26 cellular contexts compared by ENCODE assay signal in the genomic region with DNA sequence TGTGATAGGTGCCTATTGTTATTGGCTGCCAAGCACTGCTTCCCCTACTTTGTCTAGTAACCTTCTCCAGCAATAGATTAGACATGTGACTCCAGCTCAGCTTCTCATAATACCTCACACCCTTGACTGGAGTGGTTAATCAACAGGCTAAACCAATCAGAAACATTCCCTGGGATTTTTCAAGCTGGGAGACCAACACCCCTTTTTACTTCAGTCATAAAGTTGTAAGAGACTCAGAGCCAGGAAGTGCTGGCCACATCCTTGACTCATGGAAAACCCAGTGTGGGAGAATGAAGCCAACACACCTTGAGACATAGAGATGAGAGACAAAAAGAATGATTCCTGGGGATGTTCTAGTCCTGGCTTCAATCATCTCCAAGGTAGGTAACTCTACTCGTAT.
DNase-seq lines count a peak whose midpoint lies in the region; ATAC-seq, FAIRE-seq and TF ChIP-seq lines count a peak whose summit lies in the region.
"Had no signal": no experiment of that assay in that cellular context is flagged by ENCODE, and none has a peak within 500 bp of the region (broad histone marks: within the 10 kb centered on the region; RNA-seq: fewer than 3 reads in every experiment).

No MANE protein-coding gene starts in this region.

- H3K27me3 ChIP-seq in bronchial epithelial cell (ENCODE audit: control insufficient read depth, insufficient read depth, low read length), result no peaks in the 10 kb centered on the region
- H3K27me3 ChIP-seq: BLaER1, MG63, SJSA1 had no signal

- no peak for ATAC-seq in HG03280 (IDR thresholded peaks at IDR 0.05; ENCODE audit: unreplicated experiment)
- ATAC-seq: HCT116, Panc1, Right ventricle myocardium inferior had no signal

- no peaks in the 10 kb centered on the region for H3K36me3 Mint-ChIP-seq in immature natural killer cell
- H3K36me3 Mint-ChIP-seq: IgD-negative memory B cell had no signal

- no peaks in the 10 kb centered on the region for H3K27me3 Mint-ChIP-seq in immature natural killer cell (ENCODE audit: low read depth in 3 of 3)
- H3K27me3 Mint-ChIP-seq: CD4-positive, alpha-beta T cell; IgD-negative memory B cell had no signal

- no peak for TF ChIP-seq CTCF in bronchial epithelial cell (IDR thresholded peaks at IDR 0.05; ENCODE audit: insufficient read depth, low read length, severe bottlenecking)

- no peaks in the 10 kb centered on the region for H3K9me3 Mint-ChIP-seq in immature natural killer cell
- H3K9me3 Mint-ChIP-seq: CD4-positive, alpha-beta T cell; IgD-negative memory B cell had no signal

- H3K4me1 Mint-ChIP-seq in immature natural killer cell, result no peaks in the 10 kb centered on the region
- H3K4me1 Mint-ChIP-seq: IgD-negative memory B cell had no signal

- H3K4me3 ChIP-seq in bronchial epithelial cell (ENCODE audit: low read depth, low read length), result no peak overlapping the region
- H3K4me3 ChIP-seq: BLaER1, MG63, SJSA1 had no signal

- H3K27ac Mint-ChIP-seq in immature natural killer cell, result no peak overlapping the region
- H3K27ac Mint-ChIP-seq: CD4-positive, alpha-beta T cell; IgD-negative memory B cell had no signal

- FAIRE-seq in RCC 7860 (lab: Jason Lieb, UNC) (no peak), bronchial epithelial cell (lab: Jason Lieb, UNC) (no peak)
- FAIRE-seq: GM12891, H1, HTR-8/SVneo had no signal

- DNase-seq in HT1080 (ENCODE audit: low read depth) (peak; percentile 76), RCC 7860 (ENCODE audit: low spot score) (peak; percentile 21), bronchial epithelial cell (ENCODE audit: low read depth) (peak; percentile 67), kidney tubule cell (ENCODE audit: low spot score) (peak; percentile 72), occipital lobe (lab: John Stamatoyannopoulos, UW) (no peak), immature natural killer cell (no peak), NCI-H2029 treated with DMSO at 0.1 percent for 48 hours (lab: John Stamatoyannopoulos, UW) (no peak)
- DNase-seq: CD4-positive, alpha-beta T cell; COR-L47; DMS79; MG63; NCI-H1417; NCI-H1694 treated with DMSO at 0.1 percent for 48 hours; NCI-H2107; NCI-H2227 treated with DMSO at 0.1 percent for 48 hours; NCI-H510A had no signal

- H3K36me3 ChIP-seq in bronchial epithelial cell (ENCODE audit: control insufficient read depth, insufficient read depth, low read length), result no peaks in the 10 kb centered on the region
- H3K36me3 ChIP-seq: BLaER1, MG63, SJSA1 had no signal

- no peak overlapping the region for H3K4me3 Mint-ChIP-seq in immature natural killer cell
- H3K4me3 Mint-ChIP-seq: CD4-positive, alpha-beta T cell; IgD-negative memory B cell had no signal

Comparison
In these comparisons a context has a peak if more than half of its experiments do, and no peak if none do; other contexts are left out.
1. DNase-seq: peak in HT1080 (single experiment), RCC 7860 (single experiment), bronchial epithelial cell (single experiment) and kidney tubule cell (single experiment); none in occipital lobe (single experiment), immature natural killer cell (0 of 3) and NCI-H2029 treated with DMSO at 0.1 percent for 48 hours (single experiment).